1 cellular context compared by ENCODE assay signal in the genomic region with DNA sequence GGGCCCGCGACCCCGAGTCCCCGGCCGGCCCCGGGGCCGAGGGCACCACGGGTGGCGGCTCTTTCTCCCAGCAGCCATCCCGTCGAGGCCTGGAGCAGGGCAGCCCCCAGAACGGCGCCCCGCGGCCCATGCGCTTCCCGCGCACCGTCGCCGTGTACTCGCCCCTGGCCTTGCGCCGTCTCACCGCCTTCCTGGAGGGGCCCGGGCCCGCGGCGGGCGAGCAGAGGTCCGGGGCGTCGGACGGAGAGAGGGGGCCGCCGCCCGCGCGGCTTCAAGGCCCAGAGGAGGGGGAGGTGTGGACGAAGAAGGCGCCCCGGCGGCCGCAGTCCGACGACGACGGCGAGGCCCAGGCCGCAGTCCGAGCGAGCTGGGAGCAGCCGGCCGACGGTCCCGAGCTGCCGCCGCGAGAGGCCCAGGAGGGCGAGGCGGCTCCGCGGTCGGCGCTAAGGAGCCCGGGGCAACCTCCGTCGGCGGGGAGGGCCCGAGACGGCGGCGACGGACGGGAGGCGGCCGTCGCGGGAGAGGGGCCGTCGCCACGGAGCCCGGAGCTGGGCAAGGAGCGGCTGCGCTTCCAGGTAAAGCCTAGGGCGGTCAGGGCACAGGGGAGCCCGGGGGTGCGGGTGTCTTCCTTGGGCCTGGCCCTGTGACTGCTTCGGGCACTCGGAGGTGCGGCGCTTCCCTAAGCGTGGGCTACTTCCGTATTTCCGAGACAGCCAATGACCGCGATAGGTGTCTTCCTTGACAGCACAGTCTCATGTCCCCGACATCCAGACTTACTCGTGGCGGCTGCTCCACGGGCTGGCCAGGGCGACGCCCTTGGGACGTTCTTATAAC.
TF ChIP-seq lines count a peak whose summit lies in the region.

No MANE protein-coding gene starts in this region.

TF ChIP-seq in GM12878, 131 proteins besides CTCF, POLR2A, EP300 and RAD21:
- TF ChIP-seq, protein P1, sequence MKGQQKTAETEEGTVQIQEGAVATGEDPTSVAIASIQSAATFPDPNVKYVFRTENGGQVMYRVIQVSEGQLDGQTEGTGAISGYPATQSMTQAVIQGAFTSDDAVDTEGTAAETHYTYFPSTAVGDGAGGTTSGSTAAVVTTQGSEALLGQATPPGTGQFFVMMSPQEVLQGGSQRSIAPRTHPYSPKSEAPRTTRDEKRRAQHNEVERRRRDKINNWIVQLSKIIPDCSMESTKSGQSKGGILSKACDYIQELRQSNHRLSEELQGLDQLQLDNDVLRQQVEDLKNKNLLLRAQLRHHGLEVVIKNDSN (IDR thresholded peaks at IDR 0.05; ENCODE audit: borderline replicate concordance, extremely low read length, insufficient read depth, low read depth, low read length) = no peak
- no peak for TF ChIP-seq NKRF (conservative IDR thresholded peaks at IDR 0.05)
- TF ChIP-seq, protein P2, sequence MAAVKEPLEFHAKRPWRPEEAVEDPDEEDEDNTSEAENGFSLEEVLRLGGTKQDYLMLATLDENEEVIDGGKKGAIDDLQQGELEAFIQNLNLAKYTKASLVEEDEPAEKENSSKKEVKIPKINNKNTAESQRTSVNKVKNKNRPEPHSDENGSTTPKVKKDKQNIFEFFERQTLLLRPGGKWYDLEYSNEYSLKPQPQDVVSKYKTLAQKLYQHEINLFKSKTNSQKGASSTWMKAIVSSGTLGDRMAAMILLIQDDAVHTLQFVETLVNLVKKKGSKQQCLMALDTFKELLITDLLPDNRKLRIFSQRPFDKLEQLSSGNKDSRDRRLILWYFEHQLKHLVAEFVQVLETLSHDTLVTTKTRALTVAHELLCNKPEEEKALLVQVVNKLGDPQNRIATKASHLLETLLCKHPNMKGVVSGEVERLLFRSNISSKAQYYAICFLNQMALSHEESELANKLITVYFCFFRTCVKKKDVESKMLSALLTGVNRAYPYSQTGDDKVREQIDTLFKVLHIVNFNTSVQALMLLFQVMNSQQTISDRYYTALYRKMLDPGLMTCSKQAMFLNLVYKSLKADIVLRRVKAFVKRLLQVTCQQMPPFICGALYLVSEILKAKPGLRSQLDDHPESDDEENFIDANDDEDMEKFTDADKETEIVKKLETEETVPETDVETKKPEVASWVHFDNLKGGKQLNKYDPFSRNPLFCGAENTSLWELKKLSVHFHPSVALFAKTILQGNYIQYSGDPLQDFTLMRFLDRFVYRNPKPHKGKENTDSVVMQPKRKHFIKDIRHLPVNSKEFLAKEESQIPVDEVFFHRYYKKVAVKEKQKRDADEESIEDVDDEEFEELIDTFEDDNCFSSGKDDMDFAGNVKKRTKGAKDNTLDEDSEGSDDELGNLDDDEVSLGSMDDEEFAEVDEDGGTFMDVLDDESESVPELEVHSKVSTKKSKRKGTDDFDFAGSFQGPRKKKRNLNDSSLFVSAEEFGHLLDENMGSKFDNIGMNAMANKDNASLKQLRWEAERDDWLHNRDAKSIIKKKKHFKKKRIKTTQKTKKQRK (IDR thresholded peaks at IDR 0.05; ENCODE audit: low read depth, low read length) = no peak
- peak; percentile 53; the same call in 1 of the 2 replicates for TF ChIP-seq SPI1 (IDR thresholded peaks at IDR 0.05; ENCODE audit: borderline replicate concordance, insufficient read depth, low read depth, low read length)
